Comparison of ENCODE assay signal across 8 cellular contexts in genomic region chr10:116257785-116258184, GRCh38. TPM values are rescaled to one million over a fixed set of nuclear protein-coding genes. Genes with fewer than 3 reads are reported as not detected.
"Had no signal": no experiment of that assay in that cellular context is flagged by ENCODE, and none has a peak within 500 bp of the region (broad histone marks: within the 10 kb centered on the region; RNA-seq: fewer than 3 reads in every experiment).

No MANE protein-coding gene starts in this region.

- H3K9me3 ChIP-seq: HAP-1 had no signal

- H3K36me3 ChIP-seq: HAP-1 had no signal

- H3K4me3 Mint-ChIP-seq: HFFc6 had no signal

- DNase-seq: GM23248, GOT3, H7, HFFc6, IMR-90 had no signal

- H3K27ac Mint-ChIP-seq: HFFc6 had no signal

- H3K9me3 Mint-ChIP-seq: HFFc6 had no signal

- ATAC-seq: K562 had no signal

- H3K4me1 ChIP-seq: HAP-1 had no signal

- H3K4me3 ChIP-seq: GM23248, HAP-1, K562 had no signal

- H3K27ac ChIP-seq: GM23248 had no signal

RNA-seq across cellular contexts. Expression of gene GFRA1, which starts 15.2 kb away (rescaled TPM):
- total RNA-seq: HT-29 had no signal
